In genomic region chr16:3573146-3573815, GRCh38 we compare ENCODE assay signal across 25 cellular contexts. TPM values are rescaled to one million over a fixed set of nuclear protein-coding genes. Genes with fewer than 3 reads are reported as not detected.
DNase-seq lines count a peak whose midpoint lies in the region; ATAC-seq, FAIRE-seq and TF ChIP-seq lines count a peak whose summit lies in the region.
"Had no signal": no experiment of that assay in that cellular context is flagged by ENCODE, and none has a peak within 500 bp of the region (broad histone marks: within the 10 kb centered on the region; RNA-seq: fewer than 3 reads in every experiment).

No MANE protein-coding gene starts in this region.

- no peaks in the 10 kb centered on the region for H3K27me3 Mint-ChIP-seq in activated CD8-positive, alpha-beta memory T cell treated with anti-CD3 and anti-CD28 coated beads, Interleukin-2, amount 10 ng/mL, durations not matched to agents 7 days and 5 days
- H3K27me3 Mint-ChIP-seq in activated CD8-positive, alpha-beta T cell treated with anti-CD3 and anti-CD28 coated beads for 36 hours = no peaks in the 10 kb centered on the region
- no peaks in the 10 kb centered on the region for H3K27me3 Mint-ChIP-seq in natural killer cell treated with Interleukin-12 subunit alpha and Interleukin-12 subunit beta and Interleukin-15 and Interleukin-18, amount 100 ng/mL, for 72 hours
- H3K27me3 Mint-ChIP-seq in osteocyte (ENCODE audit: unreplicated experiment) = no peaks in the 10 kb centered on the region
- H3K27me3 Mint-ChIP-seq: activated CD4-positive, alpha-beta T cell treated with anti-CD3 and anti-CD28 coated beads, Interleukin-2, amount 10 ng/mL, durations not matched to agents 24 days and 14 days had no signal

- no peak for ATAC-seq in activated CD8-positive, alpha-beta memory T cell treated with anti-CD3 and anti-CD28 coated beads, Interleukin-2, amount 10 ng/mL, durations not matched to agents 7 days and 5 days
- ATAC-seq in activated CD8-positive, alpha-beta T cell treated with anti-CD3 and anti-CD28 coated beads for 36 hours = no peak
- no peak for ATAC-seq in natural killer cell treated with Interleukin-12 subunit alpha and Interleukin-12 subunit beta and Interleukin-15 and Interleukin-18, amount 100 ng/mL, for 72 hours
- ATAC-seq: foreskin keratinocyte, left lung had no signal

- intact Hi-C loops in activated CD8-positive, alpha-beta T cell treated with anti-CD3 and anti-CD28 coated beads for 36 hours (cut with micrococcal nuclease) = loop anchor here (10.0 kb wide), 1 partner anchor 68 kb away; the partner anchor contains the start of gene CLUAP1

- no peak overlapping the region for H3K4me3 Mint-ChIP-seq in activated CD8-positive, alpha-beta memory T cell treated with anti-CD3 and anti-CD28 coated beads, Interleukin-2, amount 10 ng/mL, durations not matched to agents 7 days and 5 days
- no peak overlapping the region for H3K4me3 Mint-ChIP-seq in activated CD8-positive, alpha-beta T cell treated with anti-CD3 and anti-CD28 coated beads for 36 hours
- H3K4me3 Mint-ChIP-seq in natural killer cell treated with Interleukin-12 subunit alpha and Interleukin-12 subunit beta and Interleukin-15 and Interleukin-18, amount 100 ng/mL, for 72 hours = no peak overlapping the region
- no peak overlapping the region for H3K4me3 Mint-ChIP-seq in osteocyte (ENCODE audit: unreplicated experiment)
- H3K4me3 Mint-ChIP-seq: activated CD4-positive, alpha-beta T cell treated with anti-CD3 and anti-CD28 coated beads, Interleukin-2, amount 10 ng/mL, durations not matched to agents 24 days and 14 days; brain; CD14-positive monocyte; nephron progenitor cell had no signal

- peaks cover 8% of the 10 kb centered on the region for H3K9me3 Mint-ChIP-seq in activated CD8-positive, alpha-beta memory T cell treated with anti-CD3 and anti-CD28 coated beads, Interleukin-2, amount 10 ng/mL, durations not matched to agents 7 days and 5 days (ENCODE audit: low read depth)
- peaks cover 14% of the 10 kb centered on the region for H3K9me3 Mint-ChIP-seq in activated CD8-positive, alpha-beta T cell treated with anti-CD3 and anti-CD28 coated beads for 36 hours
- peaks cover 6% of the 10 kb centered on the region for H3K9me3 Mint-ChIP-seq in natural killer cell treated with Interleukin-12 subunit alpha and Interleukin-12 subunit beta and Interleukin-15 and Interleukin-18, amount 100 ng/mL, for 72 hours
- peaks cover 9% of the 10 kb centered on the region for H3K9me3 Mint-ChIP-seq in osteocyte (ENCODE audit: unreplicated experiment)

- FAIRE-seq in HTR-8/SVneo (lab: Jason Lieb, UNC) = peak; percentile 31
- FAIRE-seq: GM18507, H1, urothelium cell line had no signal

- peaks cover 41% of the 10 kb centered on the region for H3K4me1 Mint-ChIP-seq in activated CD8-positive, alpha-beta memory T cell treated with anti-CD3 and anti-CD28 coated beads, Interleukin-2, amount 10 ng/mL, durations not matched to agents 7 days and 5 days
- peaks cover 32% of the 10 kb centered on the region for H3K4me1 Mint-ChIP-seq in activated CD8-positive, alpha-beta T cell treated with anti-CD3 and anti-CD28 coated beads for 36 hours (ENCODE audit: low read depth)
- peaks cover 22 to 36% of the 10 kb centered on the region in 2 donors for H3K4me1 Mint-ChIP-seq in natural killer cell treated with Interleukin-12 subunit alpha and Interleukin-12 subunit beta and Interleukin-15 and Interleukin-18, amount 100 ng/mL, for 72 hours (ENCODE audit: low read depth in 2 of 2)
- no peaks in the 10 kb centered on the region for H3K4me1 Mint-ChIP-seq in osteocyte (ENCODE audit: unreplicated experiment)
- H3K4me1 Mint-ChIP-seq: brain, nephron progenitor cell had no signal

- H3K36me3 Mint-ChIP-seq in activated CD8-positive, alpha-beta memory T cell treated with anti-CD3 and anti-CD28 coated beads, Interleukin-2, amount 10 ng/mL, durations not matched to agents 7 days and 5 days = peaks cover 67% of the 10 kb centered on the region
- H3K36me3 Mint-ChIP-seq in activated CD8-positive, alpha-beta T cell treated with anti-CD3 and anti-CD28 coated beads for 36 hours (ENCODE audit: low read depth) = peaks cover 27% of the 10 kb centered on the region
- peaks cover 9% of the 10 kb centered on the region for H3K36me3 Mint-ChIP-seq in natural killer cell treated with Interleukin-12 subunit alpha and Interleukin-12 subunit beta and Interleukin-15 and Interleukin-18, amount 100 ng/mL, for 72 hours
- H3K36me3 Mint-ChIP-seq in osteocyte (ENCODE audit: unreplicated experiment) = no peaks in the 10 kb centered on the region

- peak overlapping the region; percentile 59 for H3K27ac Mint-ChIP-seq in activated CD8-positive, alpha-beta memory T cell treated with anti-CD3 and anti-CD28 coated beads, Interleukin-2, amount 10 ng/mL, durations not matched to agents 7 days and 5 days
- H3K27ac Mint-ChIP-seq in activated CD8-positive, alpha-beta T cell treated with anti-CD3 and anti-CD28 coated beads for 36 hours = peak overlapping the region; percentile 12
- H3K27ac Mint-ChIP-seq in natural killer cell treated with Interleukin-12 subunit alpha and Interleukin-12 subunit beta and Interleukin-15 and Interleukin-18, amount 100 ng/mL, for 72 hours = peak overlapping the region; percentile 26 to 53
- H3K27ac Mint-ChIP-seq in osteocyte (ENCODE audit: unreplicated experiment) = no peak overlapping the region
- H3K27ac Mint-ChIP-seq: activated CD4-positive, alpha-beta T cell treated with anti-CD3 and anti-CD28 coated beads, Interleukin-2, amount 10 ng/mL, durations not matched to agents 24 days and 14 days; brain; CD14-positive monocyte; nephron progenitor cell had no signal

- POLR2A ChIA-PET in activated CD8-positive, alpha-beta T cell treated with anti-CD3 and anti-CD28 coated beads for 36 hours (lab: Charles Lee) = interaction anchor here (1.5 kb wide), 1 partner anchor 39 kb away, joined by 3 read pairs; the partner anchor contains the start of gene SLX4

- no peak for DNase-seq in activated CD8-positive, alpha-beta memory T cell treated with anti-CD3 and anti-CD28 coated beads, Interleukin-2, amount 10 ng/mL, durations not matched to agents 7 days and 5 days
- no peak for DNase-seq in activated CD8-positive, alpha-beta memory T cell treated with anti-CD3 and anti-CD28 coated beads, Interleukin-2, amount 50 U/mL, for 4 hours
- DNase-seq in HTR-8/SVneo (ENCODE audit: insufficient read length, low spot score) = no peak
- no peak for DNase-seq in activated CD8-positive, alpha-beta T cell treated with anti-CD3 and anti-CD28 coated beads for 36 hours
- no peak for DNase-seq in natural killer cell treated with Interleukin-12 subunit alpha and Interleukin-12 subunit beta and Interleukin-15 and Interleukin-18, amount 100 ng/mL, for 72 hours (ENCODE audit: low spot score)
- DNase-seq in osteocyte (ENCODE audit: extremely low spot score, unreplicated experiment) = no peak
- DNase-seq in A172 (ENCODE audit: low spot score) = no peak
- no peak for DNase-seq in RPMI8226
- DNase-seq: activated CD4-positive, alpha-beta T cell treated with anti-CD3 and anti-CD28 coated beads, Interleukin-2, amount 10 ng/mL, durations not matched to agents 24 days and 14 days; effector CD8-positive, alpha-beta T cell; foreskin keratinocyte; GDM1; IMR-90; NCI-H1436 treated with DMSO at 0.1 percent for 48 hours; NCI-H226; NCI-H748 treated with DMSO at 0.1 percent for 48 hours; nephron progenitor cell; sigmoid colon had no signal

- CTCF ChIA-PET in activated CD8-positive, alpha-beta memory T cell treated with anti-CD3 and anti-CD28 coated beads, Interleukin-2, amount 10 ng/mL, durations not matched to agents 7 days and 5 days (lab: Charles Lee) = interaction anchor here (1.1 kb wide), 1 partner anchor 46 kb away, joined by 5 read pairs; no protein-coding TSS in a partner anchor
- CTCF ChIA-PET in activated CD8-positive, alpha-beta T cell treated with anti-CD3 and anti-CD28 coated beads for 36 hours (lab: Charles Lee) = no interaction called here

- no peak for TF ChIP-seq CTCF in activated CD8-positive, alpha-beta T cell treated with anti-CD3 and anti-CD28 coated beads for 36 hours (IDR thresholded peaks at IDR 0.05)
- no peak for TF ChIP-seq CTCF in osteocyte (IDR thresholded peaks at IDR 0.05)

RNA-seq across cellular contexts. Expression of gene NLRC3, which starts 3.9 kb away (rescaled TPM):
- 100 to 1,000 TPM in 1 of 2 experiments, 10 to 100 TPM in 1; 77.2 to 116 TPM for total RNA-seq in activated CD8-positive, alpha-beta memory T cell treated with anti-CD3 and anti-CD28 coated beads, Interleukin-2, amount 10 ng/mL, durations not matched to agents 7 days and 5 days
- total RNA-seq in activated CD8-positive, alpha-beta T cell treated with anti-CD3 and anti-CD28 coated beads for 36 hours = 10 to 100 TPM; 17.9 to 19.8 TPM
- total RNA-seq in natural killer cell treated with Interleukin-12 subunit alpha and Interleukin-12 subunit beta and Interleukin-15 and Interleukin-18, amount 100 ng/mL, for 72 hours = 10 to 100 TPM; 48.3 to 61.8 TPM
- total RNA-seq in osteocyte = not detected in 2 replicates
- 0.03 TPM in 1 of 2 replicates, not detected in the other for total RNA-seq in A172 (2014; rRNA removed; shearing (Covaris generic))
- total RNA-seq: foreskin keratinocyte, IMR-90, M059J had no signal

RNA-seq across cellular contexts. Expression of gene SLX4, which starts 38.1 kb away (rescaled TPM):
- total RNA-seq in activated CD8-positive, alpha-beta memory T cell treated with anti-CD3 and anti-CD28 coated beads, Interleukin-2, amount 10 ng/mL, durations not matched to agents 7 days and 5 days = 10 to 100 TPM; 19.0 to 24.6 TPM
- total RNA-seq in activated CD8-positive, alpha-beta T cell treated with anti-CD3 and anti-CD28 coated beads for 36 hours = 10 to 100 TPM in 1 of 2 experiments, 1 to 10 TPM in 1; 9.8 to 10.1 TPM
- total RNA-seq in natural killer cell treated with Interleukin-12 subunit alpha and Interleukin-12 subunit beta and Interleukin-15 and Interleukin-18, amount 100 ng/mL, for 72 hours = 10 to 100 TPM; 13.4 to 18.4 TPM
- total RNA-seq in osteocyte = 7.1 and 8.4 TPM in 2 replicates
- total RNA-seq in A172 (2014; rRNA removed; shearing (Covaris generic)) = 7.0 and 7.4 TPM in 2 replicates

Comparison
In these comparisons a context has a peak if more than half of its experiments do, and no peak if none do; other contexts are left out.
1. RNA of gene NLRC3, which starts 3.9 kb away (total RNA-seq): 77.2 to 116 TPM in activated CD8-positive, alpha-beta memory T cell treated with anti-CD3 and anti-CD28 coated beads, Interleukin-2, amount 10 ng/mL, durations not matched to agents 7 days and 5 days, 48.3 to 61.8 TPM in natural killer cell treated with Interleukin-12 subunit alpha and Interleukin-12 subunit beta and Interleukin-15 and Interleukin-18, amount 100 ng/mL, for 72 hours and 17.9 to 19.8 TPM in activated CD8-positive, alpha-beta T cell treated with anti-CD3 and anti-CD28 coated beads for 36 hours; not detected in osteocyte and 0.03 TPM in A172; every median in the first group is over 10 times any median in the second.